8 cellular contexts compared by ENCODE assay signal in genomic region chr9:36258170-36258988, GRCh38. TPM values are rescaled to one million over a fixed set of nuclear protein-coding genes. Genes with fewer than 3 reads are reported as not detected.
DNase-seq lines count a peak whose midpoint lies in the region; ATAC-seq and TF ChIP-seq lines count a peak whose summit lies in the region.

GNE (minus strand) TSS chr9:36258448; CDS start chr9:36249355, 9,093 bp downstream.

- no peak for TF ChIP-seq EP300 in transverse colon (IDR thresholded peaks at IDR 0.05; ENCODE audit: low read depth)

- H3K4me1 ChIP-seq in heart left ventricle (peaks cover 0 to 21% (median 8%) of the 10 kb centered on the region in 12 donors), transverse colon (peaks cover 0 to 22% (median 12%) of the 10 kb centered on the region in 4 donors)

- no peaks in the 10 kb centered on the region for H3K27me3 ChIP-seq in GM06990 (replicated peaks; ENCODE audit: control insufficient read depth, insufficient read depth, low read length)
- H3K27me3 ChIP-seq in heart left ventricle, result no peaks in the 10 kb centered on the region
- no peaks in the 10 kb centered on the region for H3K27me3 ChIP-seq in transverse colon

- H3K27ac ChIP-seq in heart left ventricle (peak within 1 kb of the TSS; percentile 93 to 100 (median 98)), transverse colon (peak within 1 kb of the TSS; percentile 96 to 100 (median 99))

- H3K36me3 ChIP-seq in GM06990 (ENCODE audit: control insufficient read depth, insufficient read depth, low read length), result no peaks in the 10 kb centered on the region
- H3K36me3 ChIP-seq in heart left ventricle, result peaks cover 0 to 4% (median 0%) of the 10 kb centered on the region in 9 donors
- no peaks in the 10 kb centered on the region for H3K36me3 ChIP-seq in transverse colon

- in situ Hi-C loops in transverse colon (cut with MboI; ENCODE audit: low pct_ligation_motif_present in 1 of 4, low pct_unique_long_range_greater_than_20kb in 1 of 4, low sequenced_read_pairs in 3 of 4), result no loop called here

- H3K9me3 ChIP-seq in heart left ventricle (no peaks in the 10 kb centered on the region), transverse colon (no peaks in the 10 kb centered on the region)

- ATAC-seq in HG02588 (IDR thresholded peaks at IDR 0.05; ENCODE audit: unreplicated experiment) (peak; percentile 81), heart left ventricle (peak; percentile 97 to 99 (median 98))

- H3K4me3 ChIP-seq in GM06990 (replicated peaks; ENCODE audit: low read depth, low read length) (peak within 1 kb of the TSS; percentile 87), heart left ventricle (peak within 1 kb of the TSS; percentile 75 to 99 (median 83)), transverse colon (peak within 1 kb of the TSS; percentile 59 to 92 (median 85))

- DNase-seq in GM06990 (ENCODE audit: extremely low read depth, insufficient read length), result peak; percentile 99
- DNase-seq in NCI-H1092 treated with DMSO at 0.1 percent for 48 hours (lab: John Stamatoyannopoulos, UW), result peak; percentile 97
- DNase-seq in amniotic epithelial cell (ENCODE audit: low read depth), result peak; percentile 94
- peak; percentile 99 for DNase-seq in heart left ventricle
- DNase-seq in pons (ENCODE audit: low spot score), result peak; percentile 95
- peak; percentile 98 for DNase-seq in transverse colon

- peak; percentile 8 to 94 for TF ChIP-seq POLR2A in heart left ventricle (IDR thresholded peaks at IDR 0.05)
- peak; percentile 85 for TF ChIP-seq POLR2A in transverse colon (IDR thresholded peaks at IDR 0.05)

- intact Hi-C loops in T-helper 1 cell treated with Interleukin-12 subunit alpha and Interleukin-12 subunit beta and Interleukin-4 antibody, amounts not matched to agents 30 ng/mL and 1 ng/mL, for 36 hours (cut with micrococcal nuclease), result loop anchor here (1.0 to 5.0 kb wide), 13 partner anchors 68 to 611 kb away; partner anchors contain the start of genes CLTA, CREB3, FAM221B and HINT2
- intact Hi-C loops in heart left ventricle (cut with DNase I) (loop anchor here in 8 of 10 donors (1.0 to 10.0 kb wide), 8 partner anchors 41 to 228 kb away; partner anchors contain the start of gene CLTA (in 2 of the 8)), transverse colon (cut with DNase I; ENCODE audit: low total_unique reads) (loop anchor here (10.0 kb wide), 1 partner anchor 76 kb away; no protein-coding TSS in a partner anchor)

- 1 to 4% (median 2%) methylated on average over 40 to 78 of the region's 78 CpGs for WGBS in heart left ventricle, 4 donors
- 6 to 22% methylated on average over 3 to 28 of the region's 78 CpGs for WGBS in transverse colon (ENCODE audit: low coverage in 1 of 2), 2 donors

- TF ChIP-seq CTCF in GM06990 (IDR thresholded peaks at IDR 0.05; ENCODE audit: insufficient read depth, low read length, poor library complexity, severe bottlenecking), result no peak
- no peak for TF ChIP-seq CTCF in heart left ventricle (IDR thresholded peaks at IDR 0.05)
- TF ChIP-seq CTCF in transverse colon (IDR thresholded peaks at IDR 0.05), result no peak

RNA-seq across cellular contexts. Expression of gene GNE, which starts in this region (rescaled TPM):
- total RNA-seq in T-helper 1 cell treated with Interleukin-12 subunit alpha and Interleukin-12 subunit beta and Interleukin-4 antibody, amounts not matched to agents 30 ng/mL and 1 ng/mL, for 36 hours, result 19.8 and 20.1 TPM in 2 replicates
- total RNA-seq in heart left ventricle (10 to 100 TPM; 10.4 to 22.0 (median 11.8) TPM), transverse colon (100 to 1,000 TPM in 1 of 4 donors, 10 to 100 TPM in 3; 32.2 to 122 (median 82.1) TPM)
- polyA plus RNA-seq in heart left ventricle, result 10 to 100 TPM in 1 of 2 donors, 1 to 10 TPM in 1; 3.7 to 14.0 TPM

Comparison
In these comparisons a context has a peak if more than half of its experiments do, and no peak if none do; other contexts are left out.
1. Peak in every context shown above with its lines: DNase-seq, ATAC-seq, H3K4me3 ChIP-seq and H3K27ac ChIP-seq.